Comparison of ENCODE assay signal across 23 cellular contexts in the genomic region with DNA sequence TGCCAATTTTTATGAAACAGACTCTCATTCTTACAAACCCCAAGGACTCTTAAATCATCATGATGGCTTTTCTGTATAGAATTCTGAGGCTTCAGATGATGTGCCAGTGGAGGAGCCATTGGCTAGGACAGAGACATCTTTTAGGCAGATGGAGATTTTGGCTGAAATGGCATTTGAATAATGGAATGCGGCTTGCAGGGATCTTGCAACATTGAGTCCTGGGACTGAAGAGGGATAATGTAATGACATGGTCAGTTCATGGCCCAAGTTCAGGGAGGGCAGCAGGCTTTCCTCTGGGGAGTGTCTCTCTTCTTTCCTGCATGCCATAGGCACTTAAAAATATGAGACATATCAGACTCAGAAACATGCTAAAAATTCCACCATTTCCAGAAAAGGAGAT.
DNase-seq lines count a peak whose midpoint lies in the region; ATAC-seq and TF ChIP-seq lines count a peak whose summit lies in the region.
"Had no signal": no experiment of that assay in that cellular context is flagged by ENCODE, and none has a peak within 500 bp of the region (broad histone marks: within the 10 kb centered on the region; RNA-seq: fewer than 3 reads in every experiment).

No MANE protein-coding gene starts in this region.

- H3K9me3 Mint-ChIP-seq in activated naive CD4-positive, alpha-beta T cell treated with anti-CD3 and anti-CD28 coated beads, Interleukin-2, amount 10 ng/mL, durations not matched to agents 7 days and 5 days: no peaks in the 10 kb centered on the region
- H3K9me3 Mint-ChIP-seq in nephron progenitor cell: peaks cover 19% of the 10 kb centered on the region
- H3K9me3 Mint-ChIP-seq: activated CD4-positive, alpha-beta T cell treated with anti-CD3 and anti-CD28 coated beads, Interleukin-2, amount 10 ng/mL, durations not matched to agents 7 days and 5 days; central memory CD8-positive, alpha-beta T cell; stimulated activated naive CD8-positive, alpha-beta T cell treated with anti-CD3 and anti-CD28 coated beads, Interleukin-15, Interleukin-2, amounts not matched to agents 100 ng/mL and 50 ng/mL, for 24 hours had no signal

- DNase-seq in GM04503 (ENCODE audit: low read depth): peak; percentile 92
- peak; percentile 22 for DNase-seq in epidermal melanocyte (ENCODE audit: insufficient read length, low spot score)
- peak; percentile 62 to 86 for DNase-seq in lower leg skin (ENCODE audit: low spot score in 2 of 2)
- DNase-seq in aorta: no peak
- no peak for DNase-seq in activated naive CD4-positive, alpha-beta T cell treated with anti-CD3 and anti-CD28 coated beads, Interleukin-2, amount 10 ng/mL, durations not matched to agents 7 days and 5 days
- DNase-seq in nephron progenitor cell: no peak
- no peak for DNase-seq in NCI-H345 (lab: John Stamatoyannopoulos, UW)
- DNase-seq: activated CD4-positive, alpha-beta T cell treated with anti-CD3 and anti-CD28 coated beads, Interleukin-2, amount 10 ng/mL, durations not matched to agents 7 days and 5 days; activated naive CD4-positive, alpha-beta T cell treated with anti-CD3 and anti-CD28 coated beads, Interleukin-2, amount 50 U/mL, for 16 hours; dermis blood vessel endothelial cell; DMS79; naive thymus-derived CD4-positive, alpha-beta T cell; NCI-H1105; NCI-H2081; NCI-H226; NCI-H774; T-helper 9 cell; WERI-Rb-1 had no signal

- no peak overlapping the region for H3K27ac ChIP-seq in aorta (ENCODE audit: low read depth in 1 of 2, low read length in 2 of 2)
- H3K27ac ChIP-seq: ascending aorta, tibial artery, WERI-Rb-1 had no signal

- H3K27me3 ChIP-seq in aorta (ENCODE audit: control insufficient read depth in 1 of 2, insufficient read depth in 2 of 2, low read length in 1 of 2): no peaks in the 10 kb centered on the region
- H3K27me3 ChIP-seq: ascending aorta had no signal

- no peak overlapping the region for H3K27ac Mint-ChIP-seq in activated naive CD4-positive, alpha-beta T cell treated with anti-CD3 and anti-CD28 coated beads, Interleukin-2, amount 10 ng/mL, durations not matched to agents 7 days and 5 days
- H3K27ac Mint-ChIP-seq in nephron progenitor cell: no peak overlapping the region
- H3K27ac Mint-ChIP-seq: activated CD4-positive, alpha-beta T cell treated with anti-CD3 and anti-CD28 coated beads, Interleukin-2, amount 10 ng/mL, durations not matched to agents 7 days and 5 days; B cell; naive thymus-derived CD4-positive, alpha-beta T cell; stimulated activated naive CD8-positive, alpha-beta T cell treated with anti-CD3 and anti-CD28 coated beads, Interleukin-15, Interleukin-2, amounts not matched to agents 100 ng/mL and 50 ng/mL, for 24 hours had no signal

- WGBS in lower leg skin, 2 donors: 64% methylated on average over 1 of the region's 1 CpG
- 88 to 89% methylated on average over 1 of the region's 1 CpG for WGBS in aorta, 2 donors

- H3K4me1 ChIP-seq in aorta (ENCODE audit: control insufficient read depth in 1 of 2, insufficient read depth in 2 of 2, low read length in 2 of 2): no peaks in the 10 kb centered on the region
- H3K4me1 ChIP-seq: ascending aorta, tibial artery had no signal

- no peak overlapping the region for H3K4me3 Mint-ChIP-seq in activated naive CD4-positive, alpha-beta T cell treated with anti-CD3 and anti-CD28 coated beads, Interleukin-2, amount 10 ng/mL, durations not matched to agents 7 days and 5 days
- H3K4me3 Mint-ChIP-seq in nephron progenitor cell: no peak overlapping the region
- H3K4me3 Mint-ChIP-seq: activated CD4-positive, alpha-beta T cell treated with anti-CD3 and anti-CD28 coated beads, Interleukin-2, amount 10 ng/mL, durations not matched to agents 7 days and 5 days; B cell; central memory CD8-positive, alpha-beta T cell; naive thymus-derived CD4-positive, alpha-beta T cell; stimulated activated naive CD8-positive, alpha-beta T cell treated with anti-CD3 and anti-CD28 coated beads, Interleukin-15, Interleukin-2, amounts not matched to agents 100 ng/mL and 50 ng/mL, for 24 hours had no signal

- H3K27me3 Mint-ChIP-seq in activated naive CD4-positive, alpha-beta T cell treated with anti-CD3 and anti-CD28 coated beads, Interleukin-2, amount 10 ng/mL, durations not matched to agents 7 days and 5 days: peaks cover 25% of the 10 kb centered on the region
- H3K27me3 Mint-ChIP-seq in nephron progenitor cell (ENCODE audit: low read depth, poor library complexity): peaks cover 12% of the 10 kb centered on the region

- no peaks in the 10 kb centered on the region for H3K36me3 ChIP-seq in aorta (ENCODE audit: control insufficient read depth in 1 of 2, insufficient read depth in 2 of 2, low read length in 1 of 2)
- H3K36me3 ChIP-seq: ascending aorta, tibial artery, WERI-Rb-1 had no signal

- intact Hi-C loops in lower leg skin (cut with DNase I; ENCODE audit: low total_unique reads): no loop called here
- intact Hi-C loops in aorta (cut with DNase I): no loop called here

- no peaks in the 10 kb centered on the region for H3K4me1 Mint-ChIP-seq in activated naive CD4-positive, alpha-beta T cell treated with anti-CD3 and anti-CD28 coated beads, Interleukin-2, amount 10 ng/mL, durations not matched to agents 7 days and 5 days
- peaks cover 13% of the 10 kb centered on the region for H3K4me1 Mint-ChIP-seq in nephron progenitor cell
- H3K4me1 Mint-ChIP-seq: activated CD4-positive, alpha-beta T cell treated with anti-CD3 and anti-CD28 coated beads, Interleukin-2, amount 10 ng/mL, durations not matched to agents 7 days and 5 days; B cell; central memory CD8-positive, alpha-beta T cell; naive thymus-derived CD4-positive, alpha-beta T cell had no signal

- TF ChIP-seq POLR2A in lower leg skin (IDR thresholded peaks at IDR 0.05): no peak

- peak; percentile 57 for ATAC-seq in aorta (ENCODE audit: low FRiP score)
- ATAC-seq: naive thymus-derived CD4-positive, alpha-beta T cell had no signal

- H3K9me3 ChIP-seq in aorta (ENCODE audit: control insufficient read depth, low read length): no peaks in the 10 kb centered on the region
- H3K9me3 ChIP-seq: ascending aorta, tibial artery had no signal

- TF ChIP-seq CTCF in lower leg skin (IDR thresholded peaks at IDR 0.05) (no peak), nephron progenitor cell (IDR thresholded peaks at IDR 0.05) (no peak)

- H3K4me3 ChIP-seq in lower leg skin (ENCODE audit: low read depth, poor library complexity, severe bottlenecking) (no peak overlapping the region), aorta (ENCODE audit: low read length in 2 of 2) (no peak overlapping the region)
- H3K4me3 ChIP-seq: ascending aorta, tibial artery had no signal

- H3K36me3 Mint-ChIP-seq in activated naive CD4-positive, alpha-beta T cell treated with anti-CD3 and anti-CD28 coated beads, Interleukin-2, amount 10 ng/mL, durations not matched to agents 7 days and 5 days: no peaks in the 10 kb centered on the region
- H3K36me3 Mint-ChIP-seq in nephron progenitor cell (ENCODE audit: low read depth): no peaks in the 10 kb centered on the region
- H3K36me3 Mint-ChIP-seq: naive thymus-derived CD4-positive, alpha-beta T cell had no signal

- CTCF ChIA-PET in activated naive CD4-positive, alpha-beta T cell treated with anti-CD3 and anti-CD28 coated beads, Interleukin-2, amount 10 ng/mL, durations not matched to agents 7 days and 5 days (lab: Charles Lee): interaction anchor here (1.1 kb wide), 1 partner anchor 11 kb away, joined by 4 read pairs; no protein-coding TSS in a partner anchor

Comparison
In these comparisons a context has a peak if more than half of its experiments do, and no peak if none do; other contexts are left out.
1. DNase-seq: peak in GM04503 (single experiment), epidermal melanocyte (single experiment) and lower leg skin (2 of 2); none in aorta (0 of 2), activated naive CD4-positive, alpha-beta T cell treated with anti-CD3 and anti-CD28 coated beads, Interleukin-2, amount 10 ng/mL, durations not matched to agents 7 days and 5 days (single experiment), nephron progenitor cell (single experiment) and NCI-H345 (single experiment).